In the genomic region with DNA sequence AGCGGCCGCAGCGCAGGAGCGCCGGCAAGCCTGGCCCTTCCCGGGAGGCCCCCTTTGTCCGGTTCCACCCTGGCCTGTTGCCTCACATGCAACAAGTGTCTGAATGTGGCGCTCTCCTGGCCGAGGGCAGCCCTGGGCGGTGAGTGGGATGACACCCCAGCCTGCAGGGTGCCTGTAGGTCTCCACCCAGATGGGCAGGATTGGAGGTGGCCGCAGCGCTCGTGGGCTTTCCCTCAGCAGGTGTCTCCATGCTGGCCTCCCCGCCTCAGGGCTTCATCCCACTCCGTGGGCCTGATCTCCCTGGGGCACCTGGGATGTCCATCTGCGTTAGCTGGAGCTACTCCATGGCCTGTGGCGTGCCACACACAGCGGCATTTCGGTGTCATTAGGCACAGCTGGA, we compare ENCODE assay signal across 7 cellular contexts. TPM values are rescaled to one million over a fixed set of nuclear protein-coding genes. Genes with fewer than 3 reads are reported as not detected.
DNase-seq lines count a peak whose midpoint lies in the region; ATAC-seq, FAIRE-seq and TF ChIP-seq lines count a peak whose summit lies in the region.
"Had no signal": no experiment of that assay in that cellular context is flagged by ENCODE, and none has a peak within 500 bp of the region (broad histone marks: within the 10 kb centered on the region; RNA-seq: fewer than 3 reads in every experiment).

No MANE protein-coding gene starts in this region.

- H3K4me3 ChIP-seq in BJ (ENCODE audit: low read depth, low read length) (peak overlapping the region; percentile 100), right lobe of liver (peak overlapping the region; percentile 83 to 100 (median 99))

- peaks cover 0 to 27% (median 9%) of the 10 kb centered on the region in 4 donors for H3K4me1 ChIP-seq in right lobe of liver

- no peaks in the 10 kb centered on the region for H3K27me3 Mint-ChIP-seq in activated B cell treated with CpG ODN at 0.5 μM for 24 hours

- no peaks in the 10 kb centered on the region for H3K9me3 Mint-ChIP-seq in activated B cell treated with CpG ODN at 0.5 μM for 24 hours

- FAIRE-seq in GM12892 (lab: Jason Lieb, UNC) = no peak

- no CpG with 5 or more reads among the region's 19 CpGs for WGBS in right lobe of liver (ENCODE audit: insufficient coverage, low coverage, low lambda C conversion rate, missing lambda C conversion rate)

- peak overlapping the region; percentile 80 for H3K4me3 Mint-ChIP-seq in activated B cell treated with CpG ODN at 0.5 μM for 24 hours

- peaks cover 9% of the 10 kb centered on the region for H3K36me3 Mint-ChIP-seq in activated B cell treated with CpG ODN at 0.5 μM for 24 hours (ENCODE audit: low read depth)

- DNase-seq in BJ (ENCODE audit: low read depth) (no peak), activated B cell treated with CpG ODN at 0.5 μM for 24 hours (no peak), right lobe of liver (peak in 2 of 3 donors; percentile 31 to 60), GM12892 (ENCODE audit: insufficient read length) (no peak), D341Med (ENCODE audit: low spot score) (no peak)
- DNase-seq: NCI-H82 had no signal

- H3K27ac ChIP-seq in right lobe of liver = no peak overlapping the region

- intact Hi-C loops in activated B cell treated with CpG ODN at 0.5 μM for 24 hours (cut with micrococcal nuclease) = loop anchor here (5.0 kb wide), 1 partner anchor 60 kb away; no protein-coding TSS in a partner anchor
- intact Hi-C loops in right lobe of liver (cut with DNase I) = no loop called here

- H3K27me3 ChIP-seq in BJ (ENCODE audit: control insufficient read depth, insufficient read depth, low read length) (no peaks in the 10 kb centered on the region), right lobe of liver (no peaks in the 10 kb centered on the region)

- peak overlapping the region; percentile 59 for H3K27ac Mint-ChIP-seq in activated B cell treated with CpG ODN at 0.5 μM for 24 hours

- CTCF ChIA-PET in BJ (lab: Yijun Ruan, JAX) = no interaction called here
- CTCF ChIA-PET in activated B cell treated with CpG ODN at 0.5 μM for 24 hours (lab: Charles Lee) = no interaction called here

- POLR2A ChIA-PET in BJ (lab: Charles Lee) (no interaction called here), activated B cell treated with CpG ODN at 0.5 μM for 24 hours (lab: Charles Lee) (interaction anchor here (3.4 to 3.9 kb wide), 2 partner anchors 13 to 14 kb away, joined by 19 to 35 read pairs; a partner anchor contains a TSS)

- ATAC-seq in activated B cell treated with CpG ODN at 0.5 μM for 24 hours (ENCODE audit: low read depth) (no peak), right lobe of liver (no peak), GM19328 (IDR thresholded peaks at IDR 0.05; ENCODE audit: unreplicated experiment) (no peak)

- no peaks in the 10 kb centered on the region for H3K9me3 ChIP-seq in right lobe of liver

- TF ChIP-seq CTCF in BJ (IDR thresholded peaks at IDR 0.05; ENCODE audit: insufficient read depth, low read depth, low read length) (no peak), activated B cell treated with CpG ODN at 0.5 μM for 24 hours (IDR thresholded peaks at IDR 0.05) (no peak), right lobe of liver (IDR thresholded peaks at IDR 0.05) (no peak)

- TF ChIP-seq POLR2A in right lobe of liver (IDR thresholded peaks at IDR 0.05) (no peak), GM12892 (IDR thresholded peaks at IDR 0.05; ENCODE audit: low read depth, low read length) (no peak)

- H3K4me1 Mint-ChIP-seq in activated B cell treated with CpG ODN at 0.5 μM for 24 hours = peaks cover 26% of the 10 kb centered on the region

- H3K36me3 ChIP-seq in BJ (ENCODE audit: control insufficient read depth, insufficient read depth, low read length) (peaks cover 11% of the 10 kb centered on the region), right lobe of liver (no peaks in the 10 kb centered on the region)

RNA-seq across cellular contexts. Expression of a gene that starts 1.5 kb away (rescaled TPM):
- 14.8 and 23.1 TPM in 2 replicates for polyA plus RNA-seq in BJ (2011; rRNA removed)
- polyA minus RNA-seq in BJ (2011; rRNA and poly(A)+ RNA removed) = 14.0 and 15.6 TPM in 2 replicates
- total RNA-seq in activated B cell treated with CpG ODN at 0.5 μM for 24 hours (27.6 and 36.4 TPM in 2 replicates), right lobe of liver (10 to 100 TPM; 20.7 to 38.5 (median 33.9) TPM)
- polyA plus RNA-seq in GM12892 (2012; ENCODE audit: missing spikeins) = 4.6 TPM

RNA-seq across cellular contexts. Expression of a gene that starts 15.1 kb away (rescaled TPM):
- polyA plus RNA-seq in BJ (2011; rRNA removed) = 3.1 and 5.7 TPM in 2 replicates
- polyA minus RNA-seq in BJ (2011; rRNA and poly(A)+ RNA removed) = 0.85 and 0.87 TPM in 2 replicates
- 0.32 and 0.35 TPM in 2 replicates for total RNA-seq in activated B cell treated with CpG ODN at 0.5 μM for 24 hours
- 1 to 10 TPM in 5 of 6 experiments, under 1 TPM in 1; 0.75 to 4.0 (median 2.3) TPM for total RNA-seq in right lobe of liver
- polyA plus RNA-seq in GM12892 (2012; ENCODE audit: missing spikeins) = not detected

RNA-seq across cellular contexts. Expression of a gene that starts 16.9 kb away (rescaled TPM):
- 2.7 and 4.4 TPM in 2 replicates for polyA plus RNA-seq in BJ (2011; rRNA removed)
- polyA minus RNA-seq in BJ (2011; rRNA and poly(A)+ RNA removed) = 2.5 and 3.5 TPM in 2 replicates
- total RNA-seq in activated B cell treated with CpG ODN at 0.5 μM for 24 hours (0.46 and 0.60 TPM in 2 replicates), right lobe of liver (1 to 10 TPM in 1 of 6 experiments, under 1 TPM in 5; 0.09 to 1.6 (median 0.46) TPM)
- polyA plus RNA-seq in GM12892 (2012; ENCODE audit: missing spikeins) = 0.68 TPM

RNA-seq across cellular contexts. Expression of a gene that starts 42.0 kb away (rescaled TPM):
- 5.9 and 6.3 TPM in 2 replicates for polyA plus RNA-seq in BJ (2011; rRNA removed)
- 2.4 and 4.7 TPM in 2 replicates for polyA minus RNA-seq in BJ (2011; rRNA and poly(A)+ RNA removed)
- total RNA-seq in activated B cell treated with CpG ODN at 0.5 μM for 24 hours = 28.5 and 29.1 TPM in 2 replicates
- total RNA-seq in right lobe of liver = 10 to 100 TPM in 2 of 6 experiments, 1 to 10 TPM in 4; 8.0 to 11.8 (median 9.5) TPM
- 18.3 TPM for polyA plus RNA-seq in GM12892 (2012; ENCODE audit: missing spikeins)

RNA-seq across cellular contexts. Expression of a gene that starts 42.2 kb away (rescaled TPM):
- 101 and 121 TPM in 2 replicates for polyA plus RNA-seq in BJ (2011; rRNA removed)
- polyA minus RNA-seq in BJ (2011; rRNA and poly(A)+ RNA removed) = 55.6 and 75.1 TPM in 2 replicates
- total RNA-seq in activated B cell treated with CpG ODN at 0.5 μM for 24 hours (111 and 118 TPM in 2 replicates), right lobe of liver (10 to 100 TPM; 46.6 to 72.6 (median 63.8) TPM)
- 84.2 TPM for polyA plus RNA-seq in GM12892 (2012; ENCODE audit: missing spikeins)

Comparison
In these comparisons a context has a peak if more than half of its experiments do, and no peak if none do; other contexts are left out.
1. DNase-seq: peak in right lobe of liver (2 of 3); none in BJ (single experiment), activated B cell treated with CpG ODN at 0.5 μM for 24 hours (single experiment), GM12892 (single experiment) and D341Med (single experiment).